In the genomic region with DNA sequence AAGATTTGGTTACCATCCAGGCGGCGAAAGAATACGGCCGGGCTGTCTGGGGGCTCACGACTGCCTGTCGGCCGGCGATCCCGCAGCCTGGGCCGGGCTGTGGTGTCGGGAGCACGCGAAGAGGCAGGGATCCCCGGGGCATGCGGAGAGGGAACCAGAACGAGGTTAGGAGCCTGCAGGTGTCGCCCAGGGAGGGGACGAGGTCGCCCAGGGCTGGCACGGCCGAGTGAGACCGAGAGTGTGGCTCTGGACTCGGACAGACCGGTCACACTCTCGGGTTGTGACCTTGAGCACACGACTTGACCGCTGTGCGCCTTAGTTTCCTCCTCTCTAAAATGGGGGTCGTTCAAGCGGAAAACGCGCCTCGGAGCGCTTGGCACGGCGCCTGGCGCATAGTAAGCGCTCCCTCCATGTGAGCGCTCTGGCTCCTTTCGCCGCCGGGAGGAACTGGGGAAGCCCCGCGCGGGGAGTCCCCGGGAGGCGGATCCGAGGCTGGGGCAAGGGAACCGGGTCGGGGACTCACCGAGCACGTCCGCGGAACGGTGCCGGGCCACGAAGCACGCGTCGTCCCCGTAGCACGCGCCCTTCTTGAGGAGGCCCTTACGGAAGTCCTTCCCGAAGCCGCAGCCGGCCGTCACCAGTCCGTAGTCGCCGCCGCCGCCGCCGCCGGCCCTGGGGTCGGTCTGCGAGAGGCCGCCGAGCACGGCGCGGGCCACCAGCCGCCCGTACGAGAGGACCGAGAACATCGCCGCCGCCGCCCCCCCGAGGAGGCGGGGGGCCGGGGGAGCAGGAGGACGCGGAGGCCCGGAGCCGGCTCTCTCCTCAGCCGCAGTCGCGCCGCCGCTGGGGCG, we compare ENCODE assay signal across 8 cellular contexts. TPM values are rescaled to one million over a fixed set of nuclear protein-coding genes. Genes with fewer than 3 reads are reported as not detected.
A peak's percentile ranks its signal among the peaks of the same experiment; 100 is the strongest.
DNase-seq lines count a peak whose midpoint lies in the region; ATAC-seq lines count a peak whose summit lies in the region.

No MANE protein-coding gene starts in this region.

- H3K27me3 Mint-ChIP-seq in IgD-negative memory B cell: no peaks in the 10 kb centered on the region

- in situ Hi-C loops in G401 (cut with HindIII; ENCODE audit: low sequenced_read_pairs): no loop called here

- peak overlapping the region; percentile 96 to 98 (median 97) for H3K27ac Mint-ChIP-seq in IgD-negative memory B cell

- peak; percentile 38 for ATAC-seq in GM21447 (IDR thresholded peaks at IDR 0.05; ENCODE audit: unreplicated experiment)

- no peaks in the 10 kb centered on the region for H3K36me3 Mint-ChIP-seq in IgD-negative memory B cell

- peak overlapping the region; percentile 90 to 96 (median 93) for H3K4me3 Mint-ChIP-seq in IgD-negative memory B cell

- peak; percentile 61 for DNase-seq in G401 (ENCODE audit: low spot score)
- DNase-seq in activated CD4-positive, CD25-positive, alpha-beta regulatory T cell treated with anti-CD3 and anti-CD28 coated beads, Interleukin-2, amount 50 U/mL, for 16 hours (ENCODE audit: low read depth, low spot score): peak; percentile 68
- peak; percentile 51 for DNase-seq in cerebellum (ENCODE audit: low spot score)
- peak; percentile 78 for DNase-seq in left kidney (ENCODE audit: low read depth, low spot score)
- peak; percentile 71 to 77 for DNase-seq in stimulated activated CD4-positive, alpha-beta T cell treated with anti-CD3 and anti-CD28 coated beads, Interleukin-1b, Interleukin-23, amount 100 ng/mL, for 4 hours (ENCODE audit: low read depth in 2 of 2)
- DNase-seq in SKM-1 (lab: John Stamatoyannopoulos, UW; ENCODE audit: unreplicated experiment): no peak

- peaks cover 37 to 60% (median 43%) of the 10 kb centered on the region in 3 donors for H3K4me1 Mint-ChIP-seq in IgD-negative memory B cell

- no peaks in the 10 kb centered on the region for H3K9me3 Mint-ChIP-seq in IgD-negative memory B cell

RNA-seq across cellular contexts. Expression of a gene that starts 0.6 kb away (rescaled TPM):
- 11.7 and 15.3 TPM in 2 replicates for total RNA-seq in G401 (2014; rRNA removed; shearing (Covaris generic))
- 10.1 TPM for polyA plus RNA-seq in IgD-negative memory B cell
- total RNA-seq in cerebellum: 11.8 TPM

RNA-seq across cellular contexts. Expression of a gene that starts 31.4 kb away (rescaled TPM):
- total RNA-seq in G401 (2014; rRNA removed; shearing (Covaris generic)): 24.8 and 28.4 TPM in 2 replicates
- polyA plus RNA-seq in IgD-negative memory B cell: 24.2 TPM
- total RNA-seq in cerebellum: 49.5 TPM
